13 cellular contexts compared by ENCODE assay signal in genomic region chr18:389658-390357, GRCh38.
DNase-seq lines count a peak whose midpoint lies in the region; ATAC-seq and TF ChIP-seq lines count a peak whose summit lies in the region.
"Had no signal": no experiment of that assay in that cellular context is flagged by ENCODE, and none has a peak within 500 bp of the region (broad histone marks: within the 10 kb centered on the region; RNA-seq: fewer than 3 reads in every experiment).

No MANE protein-coding gene starts in this region.

- H3K27ac Mint-ChIP-seq in osteocyte (ENCODE audit: unreplicated experiment): peak overlapping the region; percentile 3
- H3K27ac Mint-ChIP-seq: effector memory CD8-positive, alpha-beta T cell; nephron; stimulated activated naive CD8-positive, alpha-beta T cell treated with anti-CD3 and anti-CD28 coated beads, Interleukin-15, Interleukin-2, amounts not matched to agents 100 ng/mL and 50 ng/mL, for 24 hours had no signal

- ATAC-seq in HG02870 (IDR thresholded peaks at IDR 0.05; ENCODE audit: unreplicated experiment): peak; percentile 91
- ATAC-seq: effector memory CD8-positive, alpha-beta T cell had no signal

- no peak for TF ChIP-seq CTCF in osteocyte (IDR thresholded peaks at IDR 0.05)

- peaks cover 26% of the 10 kb centered on the region for H3K4me1 Mint-ChIP-seq in osteocyte (ENCODE audit: unreplicated experiment)

- H3K36me3 Mint-ChIP-seq in osteocyte (ENCODE audit: unreplicated experiment): peaks cover 2% of the 10 kb centered on the region

- no peak overlapping the region for H3K4me3 Mint-ChIP-seq in osteocyte (ENCODE audit: unreplicated experiment)
- H3K4me3 Mint-ChIP-seq: effector memory CD8-positive, alpha-beta T cell; nephron; stimulated activated naive CD8-positive, alpha-beta T cell treated with anti-CD3 and anti-CD28 coated beads, Interleukin-15, Interleukin-2, amounts not matched to agents 100 ng/mL and 50 ng/mL, for 24 hours had no signal

- H3K9me3 Mint-ChIP-seq in osteocyte (ENCODE audit: unreplicated experiment): no peaks in the 10 kb centered on the region
- H3K9me3 Mint-ChIP-seq: nephron; stimulated activated naive CD8-positive, alpha-beta T cell treated with anti-CD3 and anti-CD28 coated beads, Interleukin-15, Interleukin-2, amounts not matched to agents 100 ng/mL and 50 ng/mL, for 24 hours had no signal

- peak; percentile 9 for DNase-seq in DMS 273 (lab: John Stamatoyannopoulos, UW; ENCODE audit: unreplicated experiment)
- no peak for DNase-seq in DMS 273 treated with DMSO at 0.1 percent for 48 hours (lab: John Stamatoyannopoulos, UW)
- DNase-seq in astrocyte of the hippocampus (ENCODE audit: low read depth, low spot score): peak; percentile 77
- no peak for DNase-seq in osteocyte (ENCODE audit: extremely low spot score, unreplicated experiment)
- DNase-seq in cerebellar nuclear complex (lab: John Stamatoyannopoulos, UW): no peak
- no peak for DNase-seq in kidney tubule cell (ENCODE audit: low spot score)
- no peak for DNase-seq in activated CD4-positive, alpha-beta T cell treated with anti-CD3 and anti-CD28 coated beads, Interleukin-2, amount 50 U/mL, for 4 hours
- DNase-seq: 8988T; effector memory CD8-positive, alpha-beta T cell; Karpas-422 had no signal

- H3K27me3 Mint-ChIP-seq in osteocyte (ENCODE audit: unreplicated experiment): no peaks in the 10 kb centered on the region

Comparison
In these comparisons a context has a peak if more than half of its experiments do, and no peak if none do; other contexts are left out.
1. DNase-seq: peak in DMS 273 (single experiment) and astrocyte of the hippocampus (single experiment); none in DMS 273 treated with DMSO at 0.1 percent for 48 hours (single experiment), osteocyte (single experiment), cerebellar nuclear complex (0 of 2), kidney tubule cell (single experiment) and activated CD4-positive, alpha-beta T cell treated with anti-CD3 and anti-CD28 coated beads, Interleukin-2, amount 50 U/mL, for 4 hours (0 of 2).